9 cellular contexts compared by ENCODE assay signal in the genomic region with DNA sequence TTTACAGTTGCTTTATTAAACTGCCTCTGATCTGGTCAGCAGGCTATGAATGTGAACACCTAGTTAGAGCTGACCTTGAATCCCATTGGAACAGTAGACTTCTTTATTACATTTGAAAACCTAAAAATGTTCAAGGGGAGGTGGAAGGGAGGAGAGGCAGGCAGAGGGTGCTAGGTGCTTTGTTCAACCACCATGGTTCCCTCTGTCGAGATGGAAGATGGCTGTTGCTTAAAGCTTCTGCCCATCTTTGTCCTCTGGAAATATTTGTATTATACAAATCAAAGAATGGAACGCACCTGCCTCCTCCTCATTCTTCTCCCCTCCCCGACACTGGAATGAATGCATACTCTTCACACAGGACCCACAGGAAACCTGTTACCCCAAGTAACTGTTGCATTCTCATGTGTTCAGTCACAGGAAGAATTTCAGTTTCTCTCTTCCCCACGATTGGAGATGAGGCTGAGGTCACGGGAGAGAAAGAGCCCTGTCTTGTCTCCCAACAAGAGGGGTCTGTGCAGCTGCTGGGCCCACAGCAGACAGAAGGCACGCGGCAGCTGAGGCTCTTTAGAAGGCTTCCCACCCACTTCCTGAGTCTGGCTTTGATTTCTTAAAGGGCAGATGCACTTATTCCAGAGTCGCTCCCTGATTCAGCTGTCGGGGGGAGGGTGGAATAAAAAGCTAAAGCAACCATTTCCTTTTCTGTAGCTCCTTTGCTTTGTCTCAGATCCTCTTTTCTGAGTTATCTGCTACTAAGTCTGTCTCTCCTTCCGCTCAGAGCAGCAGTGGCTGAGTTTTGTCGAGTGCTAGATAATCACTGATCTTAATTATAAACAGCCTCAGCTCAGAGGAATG.
A peak's percentile ranks its signal among the peaks of the same experiment; 100 is the strongest.
DNase-seq lines count a peak whose midpoint lies in the region; ATAC-seq and TF ChIP-seq lines count a peak whose summit lies in the region.
"Had no signal": no experiment of that assay in that cellular context is flagged by ENCODE, and none has a peak within 500 bp of the region (broad histone marks: within the 10 kb centered on the region; RNA-seq: fewer than 3 reads in every experiment).

No MANE protein-coding gene starts in this region.

- H3K27ac ChIP-seq in layer of hippocampus (ENCODE audit: low read depth, low read length), result peak overlapping the region; percentile 40
- H3K27ac ChIP-seq: C4-2B had no signal

- peak; percentile 64 for TF ChIP-seq POLR2A in Raji (IDR thresholded peaks at IDR 0.05; ENCODE audit: insufficient read depth, low read depth, low read length)

- H3K27me3 ChIP-seq in layer of hippocampus (ENCODE audit: control insufficient read depth, insufficient read depth, low read length), result no peaks in the 10 kb centered on the region

- peak; percentile 74 for ATAC-seq in HG02970 (IDR thresholded peaks at IDR 0.05; ENCODE audit: low FRiP score, unreplicated experiment)

- DNase-seq in SKM-1 treated with dmso at 0.1 percent for 144 hours (lab: John Stamatoyannopoulos, UW; ENCODE audit: unreplicated experiment), result peak; percentile 5
- no peak for DNase-seq in SKM-1 (lab: John Stamatoyannopoulos, UW; ENCODE audit: unreplicated experiment)
- DNase-seq in amniotic epithelial cell (ENCODE audit: low read depth), result peak; percentile 10
- DNase-seq in stimulated activated CD8-positive, alpha-beta memory T cell treated with anti-CD3 and anti-CD28 coated beads, Interleukin-15, amount 100 ng/mL, for 48 hours (ENCODE audit: low read depth in 2 of 2), result peak; percentile 1 to 6
- no peak for DNase-seq in NK-92 (lab: John Stamatoyannopoulos, UW; ENCODE audit: unreplicated experiment)

Comparison
In these comparisons a context has a peak if more than half of its experiments do, and no peak if none do; other contexts are left out.
1. DNase-seq: peak in SKM-1 treated with dmso at 0.1 percent for 144 hours (single experiment), amniotic epithelial cell (single experiment) and stimulated activated CD8-positive, alpha-beta memory T cell treated with anti-CD3 and anti-CD28 coated beads, Interleukin-15, amount 100 ng/mL, for 48 hours (2 of 2); none in SKM-1 (single experiment) and NK-92 (single experiment).